In the genomic region with DNA sequence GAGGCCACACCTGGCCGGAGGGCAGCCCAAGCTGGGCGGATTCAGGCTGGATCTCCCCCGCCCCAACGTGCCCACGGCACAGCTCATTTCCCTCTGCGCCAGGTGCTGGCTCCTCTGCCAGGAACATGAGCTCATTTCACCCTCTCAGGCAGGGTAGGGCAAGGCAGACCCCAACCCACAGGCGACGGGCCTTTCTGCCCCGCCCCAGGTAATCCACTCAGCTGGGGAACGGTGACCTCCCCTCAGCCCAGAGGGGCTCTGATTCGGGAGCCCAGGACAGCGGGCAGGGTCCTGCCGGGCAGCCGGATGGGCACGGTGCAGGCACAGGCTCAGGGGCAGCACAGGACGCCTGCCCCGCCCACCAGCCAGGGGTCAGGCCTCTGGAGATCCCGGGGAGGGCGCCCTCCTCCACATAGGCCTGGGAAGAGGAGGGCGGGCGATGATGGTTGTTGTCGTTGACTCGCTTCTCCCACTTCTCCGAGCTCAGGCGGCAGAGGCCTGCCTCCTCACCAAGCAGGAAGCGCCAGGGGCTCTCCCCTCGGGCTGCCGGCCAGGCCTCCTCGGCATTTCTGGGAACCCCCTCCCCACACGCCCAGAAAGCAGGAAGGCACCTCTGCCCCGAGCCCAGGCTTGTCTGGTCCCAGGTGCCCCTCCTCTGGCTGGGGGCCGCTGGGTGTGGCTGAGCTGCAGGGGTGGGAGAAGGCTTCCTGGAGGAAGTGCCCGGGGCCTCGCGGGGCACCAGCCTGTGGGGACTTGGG, we compare ENCODE assay signal across 8 cellular contexts. TPM values are rescaled to one million over a fixed set of nuclear protein-coding genes. Genes with fewer than 3 reads are reported as not detected.
DNase-seq lines count a peak whose midpoint lies in the region; ATAC-seq and TF ChIP-seq lines count a peak whose summit lies in the region.

No MANE protein-coding gene starts in this region.

- no peak overlapping the region for H3K4me3 ChIP-seq in A673 (ENCODE audit: low read depth, low read length, poor library complexity, severe bottlenecking)
- H3K4me3 ChIP-seq in neural progenitor cell: no peak overlapping the region

- H3K9me3 ChIP-seq in A673 (ENCODE audit: low read depth, low read length, poor library complexity, severe bottlenecking): no peaks in the 10 kb centered on the region
- no peaks in the 10 kb centered on the region for H3K9me3 ChIP-seq in neural progenitor cell (ENCODE audit: low read depth)

- peak; percentile 55 for DNase-seq in activated CD8-positive, alpha-beta memory T cell treated with anti-CD3 and anti-CD28 coated beads, Interleukin-2, amount 10 ng/mL, durations not matched to agents 7 days and 5 days
- no peak for DNase-seq in activated CD8-positive, alpha-beta memory T cell treated with anti-CD3 and anti-CD28 coated beads, Interleukin-2, amount 50 U/mL, for 4 hours
- peak; percentile 62 for DNase-seq in T-helper 2 cell treated with Interferon-gamma antibody and Interleukin-4, amounts not matched to agents 5 μg/mL and 100 μg/mL, for 36 hours (ENCODE audit: low spot score)
- DNase-seq in epithelial cell of prostate (ENCODE audit: low read depth, low spot score) (no peak), A673 (ENCODE audit: low spot score) (no peak), neural progenitor cell (ENCODE audit: low spot score) (no peak), NCI-H146 treated with DMSO at 0.1 percent for 48 hours (lab: John Stamatoyannopoulos, UW; ENCODE audit: unreplicated experiment) (no peak)
- peak in 1 of 2 donors; percentile 84 for DNase-seq in stimulated activated naive CD8-positive, alpha-beta T cell treated with anti-CD3 and anti-CD28 coated beads, Interleukin-15, amount 100 ng/mL, for 72 hours

- H2AFZ ChIP-seq in neural progenitor cell (replicated peaks): no peak overlapping the region

- peak overlapping the region; percentile 50 for H3K27ac ChIP-seq in epithelial cell of prostate
- no peak overlapping the region for H3K27ac ChIP-seq in A673 (ENCODE audit: low read depth, low read length, poor library complexity, severe bottlenecking)
- no peak overlapping the region for H3K27ac ChIP-seq in neural progenitor cell

- no peaks in the 10 kb centered on the region for H3K27me3 Mint-ChIP-seq in activated CD8-positive, alpha-beta memory T cell treated with anti-CD3 and anti-CD28 coated beads, Interleukin-2, amount 10 ng/mL, durations not matched to agents 7 days and 5 days
- no peaks in the 10 kb centered on the region for H3K27me3 Mint-ChIP-seq in T-helper 2 cell treated with Interferon-gamma antibody and Interleukin-4, amounts not matched to agents 5 μg/mL and 100 μg/mL, for 36 hours (ENCODE audit: low read depth)
- peaks cover 11% of the 10 kb centered on the region for H3K27me3 Mint-ChIP-seq in stimulated activated naive CD8-positive, alpha-beta T cell treated with anti-CD3 and anti-CD28 coated beads, Interleukin-15, amount 100 ng/mL, for 72 hours
- H3K27me3 Mint-ChIP-seq in neural progenitor cell (ENCODE audit: insufficient read depth, low read depth): no peaks in the 10 kb centered on the region

- no peak overlapping the region for H3K4me2 ChIP-seq in neural progenitor cell

- H3K9ac ChIP-seq in neural progenitor cell: no peak overlapping the region

- peaks cover 3% of the 10 kb centered on the region for H3F3A ChIP-seq in neural progenitor cell (ENCODE audit: low read depth)

- no peak overlapping the region for H3K27ac Mint-ChIP-seq in activated CD8-positive, alpha-beta memory T cell treated with anti-CD3 and anti-CD28 coated beads, Interleukin-2, amount 10 ng/mL, durations not matched to agents 7 days and 5 days
- peak overlapping the region; percentile 52 for H3K27ac Mint-ChIP-seq in T-helper 2 cell treated with Interferon-gamma antibody and Interleukin-4, amounts not matched to agents 5 μg/mL and 100 μg/mL, for 36 hours
- H3K27ac Mint-ChIP-seq in stimulated activated naive CD8-positive, alpha-beta T cell treated with anti-CD3 and anti-CD28 coated beads, Interleukin-15, amount 100 ng/mL, for 72 hours: peak overlapping the region; percentile 80 to 87
- H3K27ac Mint-ChIP-seq in neural progenitor cell: no peak overlapping the region

- no peaks in the 10 kb centered on the region for H3K4me1 ChIP-seq in A673 (ENCODE audit: insufficient read depth, low read length, poor library complexity, severe bottlenecking)
- H3K4me1 ChIP-seq in neural progenitor cell: peaks cover 3% of the 10 kb centered on the region

- ATAC-seq in activated CD8-positive, alpha-beta memory T cell treated with anti-CD3 and anti-CD28 coated beads, Interleukin-2, amount 10 ng/mL, durations not matched to agents 7 days and 5 days: peak; percentile 15
- peak; percentile 68 for ATAC-seq in stimulated activated naive CD8-positive, alpha-beta T cell treated with anti-CD3 and anti-CD28 coated beads, Interleukin-15, amount 100 ng/mL, for 72 hours

- no peaks in the 10 kb centered on the region for H3K36me3 Mint-ChIP-seq in activated CD8-positive, alpha-beta memory T cell treated with anti-CD3 and anti-CD28 coated beads, Interleukin-2, amount 10 ng/mL, durations not matched to agents 7 days and 5 days
- no peaks in the 10 kb centered on the region for H3K36me3 Mint-ChIP-seq in T-helper 2 cell treated with Interferon-gamma antibody and Interleukin-4, amounts not matched to agents 5 μg/mL and 100 μg/mL, for 36 hours (ENCODE audit: low read depth)
- no peaks in the 10 kb centered on the region for H3K36me3 Mint-ChIP-seq in neural progenitor cell

- POLR2A ChIA-PET in A673 (lab: Charles Lee; ENCODE audit: low non-redundant PET): interaction anchor here (0.6 kb wide), 1 partner anchor 156 kb away, joined by 3 read pairs; no protein-coding TSS in a partner anchor

- CTCF ChIA-PET in activated CD8-positive, alpha-beta memory T cell treated with anti-CD3 and anti-CD28 coated beads, Interleukin-2, amount 10 ng/mL, durations not matched to agents 7 days and 5 days (lab: Charles Lee): interaction anchor here (2.0 to 6.1 kb wide), 2 partner anchors 16 to 58 kb away, joined by 4 to 86 read pairs; no protein-coding TSS in a partner anchor
- CTCF ChIA-PET in A673 (lab: Charles Lee): no interaction called here

- intact Hi-C loops in A673 (cut with micrococcal nuclease; ENCODE audit: unreplicated experiment): no loop called here

- H3K9me3 Mint-ChIP-seq in activated CD8-positive, alpha-beta memory T cell treated with anti-CD3 and anti-CD28 coated beads, Interleukin-2, amount 10 ng/mL, durations not matched to agents 7 days and 5 days (ENCODE audit: low read depth): no peaks in the 10 kb centered on the region
- H3K9me3 Mint-ChIP-seq in T-helper 2 cell treated with Interferon-gamma antibody and Interleukin-4, amounts not matched to agents 5 μg/mL and 100 μg/mL, for 36 hours: no peaks in the 10 kb centered on the region
- no peaks in the 10 kb centered on the region for H3K9me3 Mint-ChIP-seq in stimulated activated naive CD8-positive, alpha-beta T cell treated with anti-CD3 and anti-CD28 coated beads, Interleukin-15, amount 100 ng/mL, for 72 hours
- no peaks in the 10 kb centered on the region for H3K9me3 Mint-ChIP-seq in neural progenitor cell

- no TSS peak for BruUV-seq in A673 (replicated peaks; lab: Mats Ljungman, UMichigan)

- H3K36me3 ChIP-seq in A673 (ENCODE audit: insufficient read depth, low read length, poor library complexity, severe bottlenecking) (no peaks in the 10 kb centered on the region), neural progenitor cell (no peaks in the 10 kb centered on the region)

- H3K4me3 Mint-ChIP-seq in activated CD8-positive, alpha-beta memory T cell treated with anti-CD3 and anti-CD28 coated beads, Interleukin-2, amount 10 ng/mL, durations not matched to agents 7 days and 5 days: no peak overlapping the region
- no peak overlapping the region for H3K4me3 Mint-ChIP-seq in T-helper 2 cell treated with Interferon-gamma antibody and Interleukin-4, amounts not matched to agents 5 μg/mL and 100 μg/mL, for 36 hours
- H3K4me3 Mint-ChIP-seq in stimulated activated naive CD8-positive, alpha-beta T cell treated with anti-CD3 and anti-CD28 coated beads, Interleukin-15, amount 100 ng/mL, for 72 hours: peak overlapping the region; percentile 47 to 64
- H3K4me3 Mint-ChIP-seq in neural progenitor cell: no peak overlapping the region

- no peaks in the 10 kb centered on the region for H3K27me3 ChIP-seq in A673 (replicated peaks; ENCODE audit: insufficient read depth, low read depth, low read length, poor library complexity)
- H3K27me3 ChIP-seq in neural progenitor cell: peaks cover 6% of the 10 kb centered on the region

- peaks cover 3% of the 10 kb centered on the region for H3K4me1 Mint-ChIP-seq in activated CD8-positive, alpha-beta memory T cell treated with anti-CD3 and anti-CD28 coated beads, Interleukin-2, amount 10 ng/mL, durations not matched to agents 7 days and 5 days
- no peaks in the 10 kb centered on the region for H3K4me1 Mint-ChIP-seq in T-helper 2 cell treated with Interferon-gamma antibody and Interleukin-4, amounts not matched to agents 5 μg/mL and 100 μg/mL, for 36 hours (ENCODE audit: low read depth)
- peaks cover 44% of the 10 kb centered on the region for H3K4me1 Mint-ChIP-seq in stimulated activated naive CD8-positive, alpha-beta T cell treated with anti-CD3 and anti-CD28 coated beads, Interleukin-15, amount 100 ng/mL, for 72 hours
- peaks cover 3% of the 10 kb centered on the region for H3K4me1 Mint-ChIP-seq in neural progenitor cell

- H4K20me1 ChIP-seq in neural progenitor cell (ENCODE audit: low read depth): no peaks in the 10 kb centered on the region

- TF ChIP-seq CTCF in A673 (conservative IDR thresholded peaks at IDR 0.05; ENCODE audit: low read depth, low read length) (no peak), neural progenitor cell (IDR thresholded peaks at IDR 0.05) (no peak)

- no peaks in the 10 kb centered on the region for H3K79me2 ChIP-seq in neural progenitor cell (ENCODE audit: low read depth)

RNA-seq across cellular contexts. Expression of a gene that starts 31.1 kb away (rescaled TPM):
- total RNA-seq in activated CD8-positive, alpha-beta memory T cell treated with anti-CD3 and anti-CD28 coated beads, Interleukin-2, amount 10 ng/mL, durations not matched to agents 7 days and 5 days: 100 to 1,000 TPM; 246 to 315 TPM
- total RNA-seq in A673 (2021): 224 and 246 TPM in 2 replicates
- 68.4 and 115 TPM in 2 replicates for total RNA-seq in neural progenitor cell (ENCODE audit: low replicate concordance)

RNA-seq across cellular contexts. Expression of a gene that starts 31.3 kb away (rescaled TPM):
- 10 to 100 TPM; 22.5 to 24.7 TPM for total RNA-seq in activated CD8-positive, alpha-beta memory T cell treated with anti-CD3 and anti-CD28 coated beads, Interleukin-2, amount 10 ng/mL, durations not matched to agents 7 days and 5 days
- total RNA-seq in A673 (2021) (28.8 and 33.4 TPM in 2 replicates), neural progenitor cell (ENCODE audit: low replicate concordance) (14.1 and 55.4 TPM in 2 replicates)

RNA-seq across cellular contexts. Expression of a gene that starts 40.3 kb away (rescaled TPM):
- total RNA-seq in activated CD8-positive, alpha-beta memory T cell treated with anti-CD3 and anti-CD28 coated beads, Interleukin-2, amount 10 ng/mL, durations not matched to agents 7 days and 5 days: 100 to 1,000 TPM; 133 to 137 TPM
- 85.5 and 89.5 TPM in 2 replicates for total RNA-seq in A673 (2021)
- total RNA-seq in neural progenitor cell (ENCODE audit: low replicate concordance): 54.9 and 119 TPM in 2 replicates

RNA-seq across cellular contexts. Expression of a gene that starts 40.6 kb away (rescaled TPM):
- under 1 TPM; 0.15 to 0.21 TPM for total RNA-seq in activated CD8-positive, alpha-beta memory T cell treated with anti-CD3 and anti-CD28 coated beads, Interleukin-2, amount 10 ng/mL, durations not matched to agents 7 days and 5 days
- total RNA-seq in A673 (2021): 4.7 and 5.5 TPM in 2 replicates
- total RNA-seq in neural progenitor cell (ENCODE audit: low replicate concordance): 4.8 and 17.0 TPM in 2 replicates

Comparison
In these comparisons a context has a peak if more than half of its experiments do, and no peak if none do; other contexts are left out.
1. DNase-seq: peak in activated CD8-positive, alpha-beta memory T cell treated with anti-CD3 and anti-CD28 coated beads, Interleukin-2, amount 10 ng/mL, durations not matched to agents 7 days and 5 days (single experiment) and T-helper 2 cell treated with Interferon-gamma antibody and Interleukin-4, amounts not matched to agents 5 μg/mL and 100 μg/mL, for 36 hours (single experiment); none in activated CD8-positive, alpha-beta memory T cell treated with anti-CD3 and anti-CD28 coated beads, Interleukin-2, amount 50 U/mL, for 4 hours (single experiment), epithelial cell of prostate (single experiment), A673 (single experiment), neural progenitor cell (single experiment) and NCI-H146 treated with DMSO at 0.1 percent for 48 hours (single experiment).
2. H3K27ac Mint-ChIP-seq: peak in T-helper 2 cell treated with Interferon-gamma antibody and Interleukin-4, amounts not matched to agents 5 μg/mL and 100 μg/mL, for 36 hours (single experiment) and stimulated activated naive CD8-positive, alpha-beta T cell treated with anti-CD3 and anti-CD28 coated beads, Interleukin-15, amount 100 ng/mL, for 72 hours (2 of 2); none in activated CD8-positive, alpha-beta memory T cell treated with anti-CD3 and anti-CD28 coated beads, Interleukin-2, amount 10 ng/mL, durations not matched to agents 7 days and 5 days (single experiment) and neural progenitor cell (single experiment).
3. H3K4me3 Mint-ChIP-seq: peak in stimulated activated naive CD8-positive, alpha-beta T cell treated with anti-CD3 and anti-CD28 coated beads, Interleukin-15, amount 100 ng/mL, for 72 hours (2 of 2); none in activated CD8-positive, alpha-beta memory T cell treated with anti-CD3 and anti-CD28 coated beads, Interleukin-2, amount 10 ng/mL, durations not matched to agents 7 days and 5 days (single experiment), T-helper 2 cell treated with Interferon-gamma antibody and Interleukin-4, amounts not matched to agents 5 μg/mL and 100 μg/mL, for 36 hours (single experiment) and neural progenitor cell (single experiment).